ENCODE assay signal across 8 cellular contexts in genomic region chr10:75294518-75294865, GRCh38. TPM values are rescaled to one million over a fixed set of nuclear protein-coding genes. Genes with fewer than 3 reads are reported as not detected.
DNase-seq lines count a peak whose midpoint lies in the region; ATAC-seq and TF ChIP-seq lines count a peak whose summit lies in the region.

No MANE protein-coding gene starts in this region.

- no peak for DNase-seq in activated T-cell treated with anti-CD3 and anti-CD28 coated beads, Interleukin-2, amount 50 U/mL, for 4 hours
- DNase-seq in activated T-cell treated with anti-CD3 and anti-CD28 coated beads, Interleukin-2, amount 50 U/mL, for 48 hours = no peak
- DNase-seq in kidney epithelial cell (ENCODE audit: low read depth) = no peak
- no peak for DNase-seq in NK-92 treated with Interleukin-12 subunit alpha and Interleukin-12 subunit beta, amount 100 ng/mL, for 24 hours (lab: John Stamatoyannopoulos, UW)
- DNase-seq in DMS114 treated with DMSO at 0.1 percent for 48 hours (lab: John Stamatoyannopoulos, UW; ENCODE audit: unreplicated experiment) = no peak
- DNase-seq in cortex of kidney (lab: John Stamatoyannopoulos, UW) = no peak

- H3K27me3 ChIP-seq in kidney epithelial cell (ENCODE audit: control insufficient read depth, insufficient read depth, low read length) = no peaks in the 10 kb centered on the region
- H3K27me3 ChIP-seq in thymus (ENCODE audit: control insufficient read depth, insufficient read depth) = no peaks in the 10 kb centered on the region

- H3K4me1 Mint-ChIP-seq in activated T-cell treated with anti-CD3 and anti-CD28 coated beads, Interleukin-2, amount 50 U/mL, for 4 hours (ENCODE audit: low read depth) = peaks cover 4% of the 10 kb centered on the region

- no peak for ATAC-seq in activated T-cell treated with anti-CD3 and anti-CD28 coated beads, Interleukin-2, amount 50 U/mL, for 4 hours

- 3% methylated on average over 20 of the region's 20 CpGs for WGBS in thymus

- H3K36me3 Mint-ChIP-seq in activated T-cell treated with anti-CD3 and anti-CD28 coated beads, Interleukin-2, amount 50 U/mL, for 4 hours (ENCODE audit: insufficient read depth) = no peaks in the 10 kb centered on the region

- H3K4me3 ChIP-seq in kidney epithelial cell (ENCODE audit: low read depth, low read length) (peak overlapping the region; percentile 41), thymus (ENCODE audit: low read length) (peak overlapping the region; percentile 42)

- H3K36me3 ChIP-seq in kidney epithelial cell (ENCODE audit: control insufficient read depth, insufficient read depth, low read length) (no peaks in the 10 kb centered on the region), thymus (ENCODE audit: control insufficient read depth, insufficient read depth) (no peaks in the 10 kb centered on the region)

- H3K27me3 Mint-ChIP-seq in activated T-cell treated with anti-CD3 and anti-CD28 coated beads, Interleukin-2, amount 50 U/mL, for 4 hours (ENCODE audit: low read depth) = peaks cover 10% of the 10 kb centered on the region

- peaks cover 10% of the 10 kb centered on the region for H3K9me3 Mint-ChIP-seq in activated T-cell treated with anti-CD3 and anti-CD28 coated beads, Interleukin-2, amount 50 U/mL, for 4 hours

- no peak for TF ChIP-seq CTCF in kidney epithelial cell (IDR thresholded peaks at IDR 0.05; ENCODE audit: insufficient read depth, low read length, poor library complexity, severe bottlenecking)

- no peaks in the 10 kb centered on the region for H3K4me1 ChIP-seq in thymus (ENCODE audit: control insufficient read depth, insufficient read depth, low read length)

- H3K27ac ChIP-seq in angular gyrus (ENCODE audit: low read depth, low read length) = peak overlapping the region; percentile 65
- peak overlapping the region; percentile 67 for H3K27ac ChIP-seq in thymus (ENCODE audit: low read depth)

- peak overlapping the region; percentile 80 for H3K4me3 Mint-ChIP-seq in activated T-cell treated with anti-CD3 and anti-CD28 coated beads, Interleukin-2, amount 50 U/mL, for 4 hours

- no peaks in the 10 kb centered on the region for H3K9me3 ChIP-seq in thymus (ENCODE audit: control insufficient read depth)

RNA-seq across cellular contexts. Expression of gene COMTD1, which starts 58.7 kb away (rescaled TPM):
- 10 to 100 TPM; 30.0 to 35.1 (median 30.4) TPM for total RNA-seq in activated T-cell treated with anti-CD3 and anti-CD28 coated beads, Interleukin-2, amount 50 U/mL, for 4 hours
- 22.0 and 35.9 TPM in 2 replicates for total RNA-seq in kidney epithelial cell
- polyA plus RNA-seq in thymus = 40.7 TPM
